1 cellular context compared by ENCODE assay signal in genomic region chr10:100535715-100536353, GRCh38.
TF ChIP-seq lines count a peak whose summit lies in the region.

Gene HIF1AN (plus strand): TSS chr10:100535943. CDS start chr10:100535959, 16 bp downstream.

TF ChIP-seq in K562, 482 proteins besides CTCF, POLR2A, EP300 and RAD21 (continued from another document):
- peak; percentile 94 for TF ChIP-seq ZBTB40 (IDR thresholded peaks at IDR 0.05)
- no peak for TF ChIP-seq ZBTB40 (CRISPR knock-in tag; IDR thresholded peaks at IDR 0.05)
- peak; percentile 61 for TF ChIP-seq HCFC1 (IDR thresholded peaks at IDR 0.05; ENCODE audit: low read depth, low read length)
- peak; percentile 66 for TF ChIP-seq TAF1 (IDR thresholded peaks at IDR 0.05; ENCODE audit: control insufficient read depth, extremely low read depth, insufficient read depth, low read length, severe bottlenecking)
- peak; percentile 64 to 70 for TF ChIP-seq FOXK2 (conservative IDR thresholded peaks at IDR 0.05 in 1 of 2, IDR thresholded peaks at IDR 0.05 in 1 of 2; ENCODE audit: low read depth in 2 of 2)
- TF ChIP-seq FOXM1 (IDR thresholded peaks at IDR 0.05; ENCODE audit: low read depth): peak; percentile 66
- no peak for TF ChIP-seq FOXM1 (CRISPR knock-in tag; IDR thresholded peaks at IDR 0.05; ENCODE audit: low read depth)
- no peak for TF ChIP-seq WHSC1 (IDR thresholded peaks at IDR 0.05; ENCODE audit: low read length)
- TF ChIP-seq ZNF174 (CRISPR knock-in tag; IDR thresholded peaks at IDR 0.05): no peak
- TF ChIP-seq, protein P1, sequence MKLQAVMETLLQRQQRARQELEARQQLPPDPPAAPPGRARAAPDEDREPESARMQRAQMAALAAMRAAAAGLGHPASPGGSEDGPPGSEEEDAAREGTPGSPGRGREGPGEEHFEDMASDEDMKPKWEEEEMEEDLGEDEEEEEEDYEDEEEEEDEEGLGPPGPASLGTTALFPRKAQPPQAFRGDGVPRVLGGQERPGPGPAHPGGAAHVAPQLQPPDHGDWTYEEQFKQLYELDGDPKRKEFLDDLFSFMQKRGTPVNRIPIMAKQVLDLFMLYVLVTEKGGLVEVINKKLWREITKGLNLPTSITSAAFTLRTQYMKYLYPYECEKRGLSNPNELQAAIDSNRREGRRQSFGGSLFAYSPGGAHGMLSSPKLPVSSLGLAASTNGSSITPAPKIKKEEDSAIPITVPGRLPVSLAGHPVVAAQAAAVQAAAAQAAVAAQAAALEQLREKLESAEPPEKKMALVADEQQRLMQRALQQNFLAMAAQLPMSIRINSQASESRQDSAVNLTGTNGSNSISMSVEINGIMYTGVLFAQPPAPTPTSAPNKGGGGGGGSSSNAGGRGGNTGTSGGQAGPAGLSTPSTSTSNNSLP (IDR thresholded peaks at IDR 0.05; ENCODE audit: borderline replicate concordance, low read depth, low read length): 0 out of 2 replicates have a peak, but pooled peaks have one; percentile 17
- no peak for TF ChIP-seq GTF2E2 (tag; IDR thresholded peaks at IDR 0.05)
- TF ChIP-seq ZNF12 (CRISPR knock-in tag; IDR thresholded peaks at IDR 0.05): no peak
- no peak for TF ChIP-seq RBM14 (IDR thresholded peaks at IDR 0.05; ENCODE audit: borderline replicate concordance, insufficient read depth, low read depth, low read length)
- 0 out of 2 replicates have a peak, but pooled peaks have one; percentile 38 for TF ChIP-seq NFRKB (IDR thresholded peaks at IDR 0.05; ENCODE audit: low read depth)
- TF ChIP-seq SIN3A (IDR thresholded peaks at IDR 0.05; ENCODE audit: borderline replicate concordance in 2 of 2, control insufficient read depth in 1 of 2, low read depth in 2 of 2, low read length in 2 of 2): 0 out of 4 replicates have a peak, but pooled peaks of 1 of the 2 experiments have one; percentile 13
- TF ChIP-seq, protein P2, sequence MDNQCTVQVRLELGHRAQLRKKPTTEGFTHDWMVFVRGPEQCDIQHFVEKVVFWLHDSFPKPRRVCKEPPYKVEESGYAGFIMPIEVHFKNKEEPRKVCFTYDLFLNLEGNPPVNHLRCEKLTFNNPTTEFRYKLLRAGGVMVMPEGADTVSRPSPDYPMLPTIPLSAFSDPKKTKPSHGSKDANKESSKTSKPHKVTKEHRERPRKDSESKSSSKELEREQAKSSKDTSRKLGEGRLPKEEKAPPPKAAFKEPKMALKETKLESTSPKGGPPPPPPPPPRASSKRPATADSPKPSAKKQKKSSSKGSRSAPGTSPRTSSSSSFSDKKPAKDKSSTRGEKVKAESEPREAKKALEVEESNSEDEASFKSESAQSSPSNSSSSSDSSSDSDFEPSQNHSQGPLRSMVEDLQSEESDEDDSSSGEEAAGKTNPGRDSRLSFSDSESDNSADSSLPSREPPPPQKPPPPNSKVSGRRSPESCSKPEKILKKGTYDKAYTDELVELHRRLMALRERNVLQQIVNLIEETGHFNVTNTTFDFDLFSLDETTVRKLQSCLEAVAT (IDR thresholded peaks at IDR 0.05): 0 out of 4 replicates have a peak, but pooled peaks of 1 of the 2 experiments have one; percentile 30
- 0 out of 2 replicates have a peak, but pooled peaks have one; percentile 55 for TF ChIP-seq ZHX1 (conservative IDR thresholded peaks at IDR 0.05; ENCODE audit: low read length)
- peak; percentile 63; the same call in 1 of the 2 replicates for TF ChIP-seq ESRRA (IDR thresholded peaks at IDR 0.05; ENCODE audit: borderline replicate concordance, low read depth)
- peak in 1 of 2 experiments; percentile 33 for TF ChIP-seq AFF1 (IDR thresholded peaks at IDR 0.05; ENCODE audit: low read depth in 1 of 2, partially characterized antibody in 2 of 2)
- TF ChIP-seq CC2D1A (IDR thresholded peaks at IDR 0.05): peak; percentile 83
- TF ChIP-seq PHTF2 (CRISPR knock-in tag; IDR thresholded peaks at IDR 0.05): no peak
- TF ChIP-seq NCOA6 (IDR thresholded peaks at IDR 0.05): no peak
